In genomic region chr10:60446855-60447254, GRCh38 we compare ENCODE assay signal across 13 cellular contexts. TPM values are rescaled to one million over a fixed set of nuclear protein-coding genes. Genes with fewer than 3 reads are reported as not detected.
DNase-seq lines count a peak whose midpoint lies in the region; ATAC-seq and TF ChIP-seq lines count a peak whose summit lies in the region.
"Had no signal": no experiment of that assay in that cellular context is flagged by ENCODE, and none has a peak within 500 bp of the region (broad histone marks: within the 10 kb centered on the region; RNA-seq: fewer than 3 reads in every experiment).

No MANE protein-coding gene starts in this region.

- H3K4me3 ChIP-seq in adrenal gland = no peak overlapping the region
- H3K4me3 ChIP-seq: skin epidermis had no signal

- H3K27me3 ChIP-seq in adrenal gland = no peaks in the 10 kb centered on the region

- peak; percentile 19 for ATAC-seq in stimulated activated effector memory CD8-positive, alpha-beta T cell treated with anti-CD3 and anti-CD28 coated beads, Interleukin-12 subunit alpha, Interleukin-12 subunit beta, amount 100 ng/mL, for 72 hours

- H3K36me3 Mint-ChIP-seq in activated CD4-positive, alpha-beta T cell treated with anti-CD3 and anti-CD28 coated beads, Interleukin-2, amount 10 ng/mL, durations not matched to agents 7 days and 5 days (ENCODE audit: low read depth) = peaks cover 2% of the 10 kb centered on the region
- H3K36me3 Mint-ChIP-seq in stimulated activated effector memory CD8-positive, alpha-beta T cell treated with anti-CD3 and anti-CD28 coated beads, Interleukin-12 subunit alpha, Interleukin-12 subunit beta, amount 100 ng/mL, for 72 hours = no peaks in the 10 kb centered on the region

- no peaks in the 10 kb centered on the region for H3K9me3 ChIP-seq in adrenal gland (replicated peaks in 1 of 3)

- H3K27ac ChIP-seq in adrenal gland = no peak overlapping the region
- H3K27ac ChIP-seq: skin epidermis had no signal

- peak; percentile 14 for DNase-seq in activated CD4-positive, alpha-beta T cell treated with anti-CD3 and anti-CD28 coated beads, Interleukin-2, amount 10 ng/mL, durations not matched to agents 7 days and 5 days
- DNase-seq in activated CD4-positive, alpha-beta T cell treated with anti-CD3 and anti-CD28 coated beads, Interleukin-2, amount 50 U/mL, for 48 hours = no peak
- peak; percentile 46 for DNase-seq in RPMI7951 (ENCODE audit: low read depth)
- DNase-seq in fibroblast of gingiva (ENCODE audit: low read depth) = peak; percentile 27
- no peak for DNase-seq in stimulated activated effector memory CD8-positive, alpha-beta T cell treated with anti-CD3 and anti-CD28 coated beads, Interleukin-12 subunit alpha, Interleukin-12 subunit beta, amount 100 ng/mL, for 72 hours (ENCODE audit: low spot score in 2 of 2)
- DNase-seq in HCEC 1CT = no peak
- DNase-seq in posterior cingulate gyrus = no peak
- DNase-seq in adrenal gland = no peak
- DNase-seq: activated CD4-positive, alpha-beta T cell treated with anti-CD3 and anti-CD28 coated beads, Interleukin-2, amount 50 U/mL, for 4 hours; central memory CD4-positive, alpha-beta T cell; H7; NCI-H748 treated with DMSO at 0.1 percent for 48 hours had no signal

- POLR2A ChIA-PET in activated CD4-positive, alpha-beta T cell treated with anti-CD3 and anti-CD28 coated beads, Interleukin-2, amount 10 ng/mL, durations not matched to agents 7 days and 5 days (lab: Charles Lee) = no interaction called here

- H3K36me3 ChIP-seq in adrenal gland (replicated peaks in 1 of 2) = no peaks in the 10 kb centered on the region

- H3K27ac Mint-ChIP-seq in activated CD4-positive, alpha-beta T cell treated with anti-CD3 and anti-CD28 coated beads, Interleukin-2, amount 10 ng/mL, durations not matched to agents 7 days and 5 days = peak overlapping the region; percentile 72
- peak overlapping the region; percentile 48 for H3K27ac Mint-ChIP-seq in stimulated activated effector memory CD8-positive, alpha-beta T cell treated with anti-CD3 and anti-CD28 coated beads, Interleukin-12 subunit alpha, Interleukin-12 subunit beta, amount 100 ng/mL, for 72 hours

- CTCF ChIA-PET in activated CD4-positive, alpha-beta T cell treated with anti-CD3 and anti-CD28 coated beads, Interleukin-2, amount 10 ng/mL, durations not matched to agents 7 days and 5 days (lab: Charles Lee) = no interaction called here

- 41 to 59% (median 44%) methylated on average over 3 of the region's 3 CpGs for whole genome bisulfite sequencing in adrenal gland, 4 donors

- no peak for TF ChIP-seq CTCF in adrenal gland (IDR thresholded peaks at IDR 0.05)

- TF ChIP-seq POLR2A in adrenal gland (IDR thresholded peaks at IDR 0.05) = no peak

- H3K9me3 Mint-ChIP-seq in activated CD4-positive, alpha-beta T cell treated with anti-CD3 and anti-CD28 coated beads, Interleukin-2, amount 10 ng/mL, durations not matched to agents 7 days and 5 days = no peaks in the 10 kb centered on the region
- no peaks in the 10 kb centered on the region for H3K9me3 Mint-ChIP-seq in stimulated activated effector memory CD8-positive, alpha-beta T cell treated with anti-CD3 and anti-CD28 coated beads, Interleukin-12 subunit alpha, Interleukin-12 subunit beta, amount 100 ng/mL, for 72 hours

- H3K4me3 Mint-ChIP-seq in activated CD4-positive, alpha-beta T cell treated with anti-CD3 and anti-CD28 coated beads, Interleukin-2, amount 10 ng/mL, durations not matched to agents 7 days and 5 days = no peak overlapping the region
- no peak overlapping the region for H3K4me3 Mint-ChIP-seq in stimulated activated effector memory CD8-positive, alpha-beta T cell treated with anti-CD3 and anti-CD28 coated beads, Interleukin-12 subunit alpha, Interleukin-12 subunit beta, amount 100 ng/mL, for 72 hours

- H3K27me3 Mint-ChIP-seq in activated CD4-positive, alpha-beta T cell treated with anti-CD3 and anti-CD28 coated beads, Interleukin-2, amount 10 ng/mL, durations not matched to agents 7 days and 5 days = no peaks in the 10 kb centered on the region

- H3K4me1 Mint-ChIP-seq in activated CD4-positive, alpha-beta T cell treated with anti-CD3 and anti-CD28 coated beads, Interleukin-2, amount 10 ng/mL, durations not matched to agents 7 days and 5 days = peaks cover 14% of the 10 kb centered on the region
- peaks cover 12% of the 10 kb centered on the region for H3K4me1 Mint-ChIP-seq in stimulated activated effector memory CD8-positive, alpha-beta T cell treated with anti-CD3 and anti-CD28 coated beads, Interleukin-12 subunit alpha, Interleukin-12 subunit beta, amount 100 ng/mL, for 72 hours

- intact Hi-C loops in posterior cingulate gyrus (cut with DNase I) (loop anchor here (5.0 to 10.0 kb wide), 2 partner anchors 125 to 168 kb away; no protein-coding TSS in a partner anchor), adrenal gland (cut with DNase I) (loop anchor here in 1 of 2 donors (5.0 kb wide), 1 partner anchor 200 kb away; no protein-coding TSS in a partner anchor)

- peaks cover 0 to 16% of the 10 kb centered on the region in 2 donors for H3K4me1 ChIP-seq in adrenal gland (replicated peaks in 1 of 2)

RNA-seq across cellular contexts. Expression of gene ANK3, which starts 57.2 kb away (rescaled TPM):
- total RNA-seq in activated CD4-positive, alpha-beta T cell treated with anti-CD3 and anti-CD28 coated beads, Interleukin-2, amount 10 ng/mL, durations not matched to agents 7 days and 5 days = 10 to 100 TPM; 43.5 to 47.1 TPM
- total RNA-seq in RPMI7951 (2014; rRNA removed; shearing (Covaris generic)) = 1.7 and 3.4 TPM in 2 replicates
- total RNA-seq in adrenal gland = 10 to 100 TPM in 7 of 8 donors, 1 to 10 TPM in 1; 9.3 to 28.9 (median 18.4) TPM
- 10 to 100 TPM in 1 of 3 donors, 1 to 10 TPM in 2; 2.6 to 12.2 (median 6.2) TPM for polyA plus RNA-seq in adrenal gland

Comparison
In these comparisons a context has a peak if more than half of its experiments do, and no peak if none do; other contexts are left out.
1. DNase-seq: peak in activated CD4-positive, alpha-beta T cell treated with anti-CD3 and anti-CD28 coated beads, Interleukin-2, amount 10 ng/mL, durations not matched to agents 7 days and 5 days (single experiment), RPMI7951 (single experiment) and fibroblast of gingiva (single experiment); none in activated CD4-positive, alpha-beta T cell treated with anti-CD3 and anti-CD28 coated beads, Interleukin-2, amount 50 U/mL, for 48 hours (0 of 2), stimulated activated effector memory CD8-positive, alpha-beta T cell treated with anti-CD3 and anti-CD28 coated beads, Interleukin-12 subunit alpha, Interleukin-12 subunit beta, amount 100 ng/mL, for 72 hours (0 of 2), HCEC 1CT (single experiment), posterior cingulate gyrus (0 of 10) and adrenal gland (0 of 7).